Comparison of ENCODE assay signal across 9 cellular contexts in the genomic region with DNA sequence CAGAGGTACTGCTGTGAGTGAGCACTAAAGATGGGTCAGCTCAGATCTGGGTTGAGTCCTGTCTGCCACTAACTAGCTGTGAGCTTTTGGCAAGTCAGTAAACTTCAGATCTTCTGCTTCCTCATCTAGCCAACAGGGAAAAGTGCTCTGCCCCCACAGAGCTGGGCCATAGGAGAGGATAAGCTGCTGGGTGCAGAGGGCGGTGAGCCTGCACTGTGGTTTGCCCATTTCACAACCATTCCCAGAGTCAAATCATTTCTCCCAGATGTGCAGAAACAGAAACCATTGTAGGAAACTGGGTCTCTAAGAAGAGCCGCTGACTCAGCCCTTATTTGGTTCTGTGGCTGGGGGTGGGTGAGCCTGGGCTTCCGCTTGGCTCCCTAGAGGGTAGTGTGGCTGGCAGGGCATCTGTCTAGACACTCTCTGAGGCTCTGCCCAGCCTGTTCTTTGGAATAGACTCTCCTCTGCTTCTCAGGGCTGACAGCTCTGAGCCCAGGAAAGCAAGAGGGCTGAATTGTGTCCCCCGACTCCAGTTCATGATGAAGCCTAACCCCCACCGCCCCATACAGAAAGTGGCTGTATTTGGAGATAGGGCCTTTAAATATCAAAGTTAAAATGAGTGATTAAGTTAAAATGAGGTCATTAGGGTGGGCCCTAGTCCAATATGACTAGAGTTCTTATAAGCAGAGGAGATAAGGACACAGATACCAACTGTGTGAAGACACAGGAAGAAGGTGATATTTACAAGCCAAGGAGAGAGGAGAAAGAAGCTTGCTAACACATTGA. TPM values are rescaled to one million over a fixed set of nuclear protein-coding genes. Genes with fewer than 3 reads are reported as not detected.
A peak's percentile ranks its signal among the peaks of the same experiment; 100 is the strongest.
DNase-seq lines count a peak whose midpoint lies in the region; ATAC-seq and TF ChIP-seq lines count a peak whose summit lies in the region.
"Had no signal": no experiment of that assay in that cellular context is flagged by ENCODE, and none has a peak within 500 bp of the region (broad histone marks: within the 10 kb centered on the region; RNA-seq: fewer than 3 reads in every experiment).

No MANE protein-coding gene starts in this region.

- 83% methylated on average over 5 of the region's 5 CpGs for WGBS in prostate gland

- no peak for TF ChIP-seq CTCF in prostate gland (IDR thresholded peaks at IDR 0.05)

- no peak overlapping the region for H3K4me3 ChIP-seq in prostate gland

- peak overlapping the region; percentile 50 for H3K27ac Mint-ChIP-seq in activated T-helper 17 cell treated with anti-CD3 and anti-CD28 coated beads, Interleukin-2, amount 50 U/mL, for 72 hours
- H3K27ac Mint-ChIP-seq: nephron had no signal

- CTCF ChIA-PET in HEK293T (lab: Yijun Ruan, JAX), result no interaction called here

- peak; percentile 97 for DNase-seq in GF-D8 (lab: John Stamatoyannopoulos, UW)
- peak; percentile 91 for DNase-seq in HS-5 (ENCODE audit: low read depth)
- peak; percentile 32 for DNase-seq in islet precursor cell
- no peak for DNase-seq in prostate gland (ENCODE audit: low spot score)
- no peak for DNase-seq in HEK293T (ENCODE audit: extremely low spot score)

- POLR2A ChIA-PET in HEK293T (lab: Yijun Ruan, JAX), result interaction anchor here (2.0 kb wide), 1 partner anchor 22 kb away, joined by 4 read pairs; no protein-coding TSS in a partner anchor

- H3K27me3 Mint-ChIP-seq in activated T-helper 17 cell treated with anti-CD3 and anti-CD28 coated beads, Interleukin-2, amount 50 U/mL, for 72 hours, result peaks cover 22% of the 10 kb centered on the region

- no peaks in the 10 kb centered on the region for H3K36me3 Mint-ChIP-seq in activated T-helper 17 cell treated with anti-CD3 and anti-CD28 coated beads, Interleukin-2, amount 50 U/mL, for 72 hours (ENCODE audit: low read depth)

- no peak overlapping the region for H3K27ac ChIP-seq in prostate gland

- TF ChIP-seq POLR2A in prostate gland (IDR thresholded peaks at IDR 0.05), result no peak

- H3K4me1 Mint-ChIP-seq in activated T-helper 17 cell treated with anti-CD3 and anti-CD28 coated beads, Interleukin-2, amount 50 U/mL, for 72 hours, result peaks cover 4% of the 10 kb centered on the region
- H3K4me1 Mint-ChIP-seq: nephron had no signal

- no peaks in the 10 kb centered on the region for H3K36me3 ChIP-seq in prostate gland

- H3K4me3 Mint-ChIP-seq in activated T-helper 17 cell treated with anti-CD3 and anti-CD28 coated beads, Interleukin-2, amount 50 U/mL, for 72 hours, result peak overlapping the region; percentile 34
- H3K4me3 Mint-ChIP-seq: nephron had no signal

- H3K4me1 ChIP-seq in prostate gland (replicated peaks), result no peaks in the 10 kb centered on the region

- ATAC-seq in GM21526 (IDR thresholded peaks at IDR 0.05; ENCODE audit: low FRiP score, unreplicated experiment) (peak; percentile 82), SK-N-SH treated with all-trans-retinoic acid at 6 μM for 48 hours (no peak)
- ATAC-seq in activated T-helper 17 cell treated with anti-CD3 and anti-CD28 coated beads, Interleukin-2, amount 50 U/mL, for 72 hours (replicated peaks), result peak; percentile 94

- no peaks in the 10 kb centered on the region for H3K9me3 ChIP-seq in prostate gland

- H3K9me3 Mint-ChIP-seq in activated T-helper 17 cell treated with anti-CD3 and anti-CD28 coated beads, Interleukin-2, amount 50 U/mL, for 72 hours, result no peaks in the 10 kb centered on the region

- no peaks in the 10 kb centered on the region for H3K27me3 ChIP-seq in prostate gland (replicated peaks; ENCODE audit: insufficient read depth)

- intact Hi-C loops in prostate gland (cut with DNase I), result no loop called here

TF ChIP-seq in HEK293T, 16 proteins besides CTCF, POLR2A, EP300 and RAD21:
- no peak for TF ChIP-seq ZNF384 (IDR thresholded peaks at IDR 0.05)
- TF ChIP-seq ARNT (IDR thresholded peaks at IDR 0.05), result no peak
- TF ChIP-seq SP1 (IDR thresholded peaks at IDR 0.05), result no peak
- no peak for TF ChIP-seq LEF1 (IDR thresholded peaks at IDR 0.05; ENCODE audit: borderline replicate concordance)

TF ChIP-seq in SK-N-SH treated with all-trans-retinoic acid at 6 μM for 48 hours, 23 proteins besides CTCF, POLR2A, EP300 and RAD21:
- TF ChIP-seq, protein P1, sequence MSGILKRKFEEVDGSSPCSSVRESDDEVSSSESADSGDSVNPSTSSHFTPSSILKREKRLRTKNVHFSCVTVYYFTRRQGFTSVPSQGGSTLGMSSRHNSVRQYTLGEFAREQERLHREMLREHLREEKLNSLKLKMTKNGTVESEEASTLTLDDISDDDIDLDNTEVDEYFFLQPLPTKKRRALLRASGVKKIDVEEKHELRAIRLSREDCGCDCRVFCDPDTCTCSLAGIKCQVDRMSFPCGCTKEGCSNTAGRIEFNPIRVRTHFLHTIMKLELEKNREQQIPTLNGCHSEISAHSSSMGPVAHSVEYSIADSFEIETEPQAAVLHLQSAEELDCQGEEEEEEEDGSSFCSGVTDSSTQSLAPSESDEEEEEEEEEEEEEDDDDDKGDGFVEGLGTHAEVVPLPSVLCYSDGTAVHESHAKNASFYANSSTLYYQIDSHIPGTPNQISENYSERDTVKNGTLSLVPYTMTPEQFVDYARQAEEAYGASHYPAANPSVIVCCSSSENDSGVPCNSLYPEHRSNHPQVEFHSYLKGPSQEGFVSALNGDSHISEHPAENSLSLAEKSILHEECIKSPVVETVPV (CRISPR knock-in tag; IDR thresholded peaks at IDR 0.05), result no peak
- TF ChIP-seq, protein P2, sequence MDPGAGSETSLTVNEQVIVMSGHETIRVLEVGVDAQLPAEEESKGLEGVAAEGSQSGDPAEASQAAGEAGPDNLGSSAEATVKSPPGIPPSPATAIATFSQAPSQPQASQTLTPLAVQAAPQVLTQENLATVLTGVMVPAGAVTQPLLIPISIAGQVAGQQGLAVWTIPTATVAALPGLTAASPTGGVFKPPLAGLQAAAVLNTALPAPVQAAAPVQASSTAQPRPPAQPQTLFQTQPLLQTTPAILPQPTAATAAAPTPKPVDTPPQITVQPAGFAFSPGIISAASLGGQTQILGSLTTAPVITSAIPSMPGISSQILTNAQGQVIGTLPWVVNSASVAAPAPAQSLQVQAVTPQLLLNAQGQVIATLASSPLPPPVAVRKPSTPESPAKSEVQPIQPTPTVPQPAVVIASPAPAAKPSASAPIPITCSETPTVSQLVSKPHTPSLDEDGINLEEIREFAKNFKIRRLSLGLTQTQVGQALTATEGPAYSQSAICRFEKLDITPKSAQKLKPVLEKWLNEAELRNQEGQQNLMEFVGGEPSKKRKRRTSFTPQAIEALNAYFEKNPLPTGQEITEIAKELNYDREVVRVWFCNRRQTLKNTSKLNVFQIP (CRISPR knock-in tag; IDR thresholded peaks at IDR 0.05; ENCODE audit: borderline replicate concordance, low read depth), result no peak
- no peak for TF ChIP-seq TCF4 (CRISPR knock-in tag; IDR thresholded peaks at IDR 0.05; ENCODE audit: borderline replicate concordance)
- no peak for TF ChIP-seq ZNF8 (CRISPR knock-in tag; IDR thresholded peaks at IDR 0.05)

RNA-seq across cellular contexts. Expression of a gene that starts 29.5 kb away (rescaled TPM):
- total RNA-seq in activated T-helper 17 cell treated with anti-CD3 and anti-CD28 coated beads, Interleukin-2, amount 50 U/mL, for 72 hours, result under 1 TPM; 0.32 to 0.48 TPM
- total RNA-seq in prostate gland, result 1 to 10 TPM; 4.4 to 8.6 TPM

RNA-seq across cellular contexts. Expression of a gene that starts 50.3 kb away (rescaled TPM):
- under 1 TPM; 0.35 to 0.90 TPM for total RNA-seq in activated T-helper 17 cell treated with anti-CD3 and anti-CD28 coated beads, Interleukin-2, amount 50 U/mL, for 72 hours
- 1 to 10 TPM in 1 of 2 donors, under 1 TPM in 1; 0.59 to 5.7 TPM for total RNA-seq in prostate gland

Comparison
In these comparisons a context has a peak if more than half of its experiments do, and no peak if none do; other contexts are left out.
1. DNase-seq: peak in GF-D8 (single experiment), HS-5 (single experiment) and islet precursor cell (single experiment); none in prostate gland (single experiment) and HEK293T (single experiment).